In the genomic region with DNA sequence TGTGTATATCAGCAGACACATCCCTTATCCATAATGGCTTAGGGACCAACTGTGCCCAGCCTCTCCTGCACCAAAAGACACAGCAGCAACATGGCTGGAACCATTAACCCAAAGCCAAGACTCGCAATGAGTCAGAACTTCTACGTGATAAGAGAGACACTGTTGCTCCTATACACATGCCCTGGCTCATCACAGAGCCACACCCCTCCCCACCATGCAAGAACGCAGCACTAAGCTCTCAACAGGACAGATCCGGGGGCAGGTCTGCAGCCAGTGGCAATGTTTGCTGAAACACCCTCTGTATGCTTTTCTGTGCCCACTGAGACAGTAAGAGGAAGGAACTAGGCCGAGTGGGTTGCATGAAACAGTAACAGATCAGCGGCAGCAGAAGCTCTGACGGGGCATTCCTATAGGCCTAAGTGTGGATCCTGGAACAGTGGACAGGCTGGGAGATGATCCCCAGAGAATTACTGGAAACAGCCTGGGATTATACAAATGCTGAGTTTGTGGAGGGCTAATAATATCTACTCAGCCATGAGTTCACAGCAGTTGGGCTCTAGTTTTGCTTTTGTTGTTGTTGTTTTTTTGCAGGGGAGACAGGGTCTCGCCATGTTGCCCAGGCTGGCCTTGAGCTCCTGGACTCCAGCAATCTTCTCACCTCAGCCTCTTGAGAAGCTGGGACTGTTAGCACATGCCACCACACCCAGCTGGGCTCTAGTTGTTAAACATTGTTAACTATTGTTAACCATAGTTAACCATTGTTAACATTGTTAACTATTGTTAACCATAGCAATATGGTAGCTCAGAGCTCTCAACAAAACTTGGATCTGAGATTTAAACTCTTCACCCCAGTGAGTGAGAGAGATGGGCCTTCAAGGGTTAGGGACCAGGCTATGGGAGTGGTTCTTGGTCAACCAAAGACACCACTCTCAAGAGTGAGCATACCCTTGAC, we compare ENCODE assay signal across 8 cellular contexts. TPM values are rescaled to one million over a fixed set of nuclear protein-coding genes. Genes with fewer than 3 reads are reported as not detected.
A peak's percentile ranks its signal among the peaks of the same experiment; 100 is the strongest.
DNase-seq lines count a peak whose midpoint lies in the region; ATAC-seq, FAIRE-seq and TF ChIP-seq lines count a peak whose summit lies in the region.

No MANE protein-coding gene starts in this region.

- H3K9me3 Mint-ChIP-seq in activated CD8-positive, alpha-beta T cell treated with anti-CD3 and anti-CD28 coated beads, Interleukin-2, amount 10 ng/mL, durations not matched to agents 7 days and 5 days (ENCODE audit: insufficient read depth), result no peaks in the 10 kb centered on the region
- no peaks in the 10 kb centered on the region for H3K9me3 Mint-ChIP-seq in naive thymus-derived CD8-positive, alpha-beta T cell

- H3K4me3 Mint-ChIP-seq in activated CD8-positive, alpha-beta T cell treated with anti-CD3 and anti-CD28 coated beads, Interleukin-2, amount 10 ng/mL, durations not matched to agents 7 days and 5 days, result no peak overlapping the region
- peak overlapping the region in 2 of 10 donors; percentile 34 to 67 for H3K4me3 Mint-ChIP-seq in naive thymus-derived CD8-positive, alpha-beta T cell

- peak; percentile 43 for ATAC-seq in HG02759 (IDR thresholded peaks at IDR 0.05; ENCODE audit: unreplicated experiment)
- no peak for ATAC-seq in activated CD8-positive, alpha-beta T cell treated with anti-CD3 and anti-CD28 coated beads, Interleukin-2, amount 10 ng/mL, durations not matched to agents 7 days and 5 days
- ATAC-seq in naive thymus-derived CD8-positive, alpha-beta T cell, result peak; percentile 29 to 49

- H3K27ac Mint-ChIP-seq in activated CD8-positive, alpha-beta T cell treated with anti-CD3 and anti-CD28 coated beads, Interleukin-2, amount 10 ng/mL, durations not matched to agents 7 days and 5 days, result peak overlapping the region; percentile 19
- H3K27ac Mint-ChIP-seq in naive thymus-derived CD8-positive, alpha-beta T cell, result peak overlapping the region in 9 of 10 donors; percentile 20 to 89 (median 65)

- no peak for DNase-seq in GM12892 (ENCODE audit: insufficient read length)
- DNase-seq in activated CD8-positive, alpha-beta T cell treated with anti-CD3 and anti-CD28 coated beads, Interleukin-2, amount 10 ng/mL, durations not matched to agents 7 days and 5 days, result no peak
- peak in 2 of 10 donors; percentile 37 to 67 for DNase-seq in naive thymus-derived CD8-positive, alpha-beta T cell
- DNase-seq in NCI-H1417 treated with DMSO at 0.1 percent for 48 hours (lab: John Stamatoyannopoulos, UW), result no peak
- DNase-seq in NCI-H1694 treated with DMSO at 0.1 percent for 48 hours (lab: John Stamatoyannopoulos, UW), result no peak
- no peak for DNase-seq in NCI-H526 (lab: John Stamatoyannopoulos, UW)
- DNase-seq in GM19240 (ENCODE audit: insufficient read length, low spot score), result no peak

- H3K36me3 Mint-ChIP-seq in activated CD8-positive, alpha-beta T cell treated with anti-CD3 and anti-CD28 coated beads, Interleukin-2, amount 10 ng/mL, durations not matched to agents 7 days and 5 days (ENCODE audit: low read depth), result peaks cover 36% of the 10 kb centered on the region
- peaks cover 0 to 72% (median 20%) of the 10 kb centered on the region in 3 donors for H3K36me3 Mint-ChIP-seq in naive thymus-derived CD8-positive, alpha-beta T cell

- peaks cover 21% of the 10 kb centered on the region for H3K4me1 Mint-ChIP-seq in activated CD8-positive, alpha-beta T cell treated with anti-CD3 and anti-CD28 coated beads, Interleukin-2, amount 10 ng/mL, durations not matched to agents 7 days and 5 days (ENCODE audit: low read depth)
- peaks cover 15 to 84% (median 52%) of the 10 kb centered on the region in 4 donors for H3K4me1 Mint-ChIP-seq in naive thymus-derived CD8-positive, alpha-beta T cell

- FAIRE-seq in GM12892 (lab: Jason Lieb, UNC), result peak; percentile 71

- no peak for TF ChIP-seq POLR2A in GM12892 (IDR thresholded peaks at IDR 0.05; ENCODE audit: low read depth, low read length)

- CTCF ChIA-PET in activated CD8-positive, alpha-beta T cell treated with anti-CD3 and anti-CD28 coated beads, Interleukin-2, amount 10 ng/mL, durations not matched to agents 7 days and 5 days (lab: Charles Lee), result interaction anchor here (1.0 to 2.3 kb wide), 2 partner anchors 59 to 100 kb away, joined by 3 to 7 read pairs; no protein-coding TSS in a partner anchor

- H3K27me3 Mint-ChIP-seq in activated CD8-positive, alpha-beta T cell treated with anti-CD3 and anti-CD28 coated beads, Interleukin-2, amount 10 ng/mL, durations not matched to agents 7 days and 5 days (ENCODE audit: low read depth), result no peaks in the 10 kb centered on the region
- H3K27me3 Mint-ChIP-seq in naive thymus-derived CD8-positive, alpha-beta T cell, result no peaks in the 10 kb centered on the region

- POLR2A ChIA-PET in activated CD8-positive, alpha-beta T cell treated with anti-CD3 and anti-CD28 coated beads, Interleukin-2, amount 10 ng/mL, durations not matched to agents 7 days and 5 days (lab: Charles Lee), result interaction anchor here (0.6 to 0.9 kb wide), 2 partner anchors 41 to 50 kb away, joined by 4 read pairs; a partner anchor contains a TSS
- POLR2A ChIA-PET in naive thymus-derived CD8-positive, alpha-beta T cell (lab: Charles Lee), result interaction anchor here (0.9 kb wide), 1 partner anchor 15 kb away, joined by 3 read pairs; no protein-coding TSS in a partner anchor

RNA-seq across cellular contexts. Expression of a gene that starts 41.0 kb away (rescaled TPM):
- polyA plus RNA-seq in GM12892 (2012; ENCODE audit: missing spikeins), result 33.9 TPM
- total RNA-seq in activated CD8-positive, alpha-beta T cell treated with anti-CD3 and anti-CD28 coated beads, Interleukin-2, amount 10 ng/mL, durations not matched to agents 7 days and 5 days, result 10 to 100 TPM; 27.8 to 28.5 TPM
- 10 to 100 TPM; 28.7 to 30.8 TPM for total RNA-seq in naive thymus-derived CD8-positive, alpha-beta T cell
- 10 to 100 TPM; 15.1 to 24.2 (median 18.6) TPM for polyA plus RNA-seq in naive thymus-derived CD8-positive, alpha-beta T cell

RNA-seq across cellular contexts. Expression of a gene that starts 49.7 kb away (rescaled TPM):
- polyA plus RNA-seq in GM12892 (2012; ENCODE audit: missing spikeins), result 19.1 TPM
- 10 to 100 TPM; 21.7 to 22.6 TPM for total RNA-seq in activated CD8-positive, alpha-beta T cell treated with anti-CD3 and anti-CD28 coated beads, Interleukin-2, amount 10 ng/mL, durations not matched to agents 7 days and 5 days
- 10 to 100 TPM; 29.5 to 30.9 TPM for total RNA-seq in naive thymus-derived CD8-positive, alpha-beta T cell
- polyA plus RNA-seq in naive thymus-derived CD8-positive, alpha-beta T cell, result 10 to 100 TPM; 19.5 to 24.3 (median 23.7) TPM
